Comparison of ENCODE assay signal across 31 cellular contexts in genomic region chr5:129115680-129116079, GRCh38.
"Had no signal": no experiment of that assay in that cellular context is flagged by ENCODE, and none has a peak within 500 bp of the region (broad histone marks: within the 10 kb centered on the region; RNA-seq: fewer than 3 reads in every experiment).

No MANE protein-coding gene starts in this region.

- H3K4me2 ChIP-seq: neural progenitor cell, smooth muscle cell had no signal

- H2AFZ ChIP-seq: neural progenitor cell, parathyroid adenoma had no signal

- H3K4me3 Mint-ChIP-seq: natural killer cell; nephron; neural progenitor cell; stimulated activated memory B cell treated with anti-CD40 and anti-IgM and Interleukin-4, amounts not matched to agents 10 μg/mL and 1 μg/mL and 100 μg/mL, for 72 hours; stimulated activated naive CD8-positive, alpha-beta T cell treated with anti-CD3 and anti-CD28 coated beads, Interleukin-15, amount 100 ng/mL, for 72 hours; type B pancreatic cell had no signal

- H3K27me3 ChIP-seq: neural progenitor cell, ovary, spleen, suprapubic skin, testis, tibial artery, transverse colon, upper lobe of right lung, uterus had no signal

- H3K9me3 ChIP-seq: ovary, psoas muscle, spleen, suprapubic skin, testis, tibial artery, transverse colon, upper lobe of right lung, uterus had no signal

- ATAC-seq: natural killer cell; psoas muscle; right cardiac atrium; sciatic nerve; stimulated activated memory B cell treated with anti-CD40 and anti-IgM and Interleukin-4, amounts not matched to agents 10 μg/mL and 1 μg/mL and 100 μg/mL, for 72 hours; stimulated activated naive CD8-positive, alpha-beta T cell treated with anti-CD3 and anti-CD28 coated beads, Interleukin-15, amount 100 ng/mL, for 72 hours; stimulated activated naive CD8-positive, alpha-beta T cell treated with anti-CD3 and anti-CD28 coated beads, Interleukin-15, Interleukin-2, amounts not matched to agents 100 U/mL and 50 U/mL, for 24 hours; upper lobe of right lung had no signal

- H3K36me3 ChIP-seq: neural progenitor cell, ovary, suprapubic skin, transverse colon, uterus had no signal

- H3K27ac Mint-ChIP-seq: natural killer cell; nephron; neural progenitor cell; progenitor cell of endocrine pancreas; stimulated activated memory B cell treated with anti-CD40 and anti-IgM and Interleukin-4, amounts not matched to agents 10 μg/mL and 1 μg/mL and 100 μg/mL, for 72 hours; stimulated activated naive CD8-positive, alpha-beta T cell treated with anti-CD3 and anti-CD28 coated beads, Interleukin-15, amount 100 ng/mL, for 72 hours; type B pancreatic cell had no signal

- H3K79me2 ChIP-seq: parathyroid adenoma had no signal

- DNase-seq: natural killer cell; occipital lobe; ovary; posterior cingulate gyrus; psoas muscle; right cardiac atrium; spleen; stimulated activated CD4-positive, alpha-beta T cell treated with anti-CD3 and anti-CD28 coated beads, Interleukin-12 subunit alpha, Interleukin-12 subunit beta, amount 100 ng/mL, for 4 hours; stimulated activated CD4-positive, alpha-beta T cell treated with anti-CD3 and anti-CD28 coated beads, Interleukin-1b, Interleukin-23, amount 100 ng/mL, for 48 hours; stimulated activated CD4-positive, alpha-beta T cell treated with anti-CD3 and anti-CD28 coated beads, Interleukin-4, amount 100 ng/mL, for 1 hour; stimulated activated CD4-positive, alpha-beta T cell treated with anti-CD3 and anti-CD28 coated beads, Interleukin-4, amount 100 ng/mL, for 4 hours; stimulated activated CD8-positive, alpha-beta memory T cell treated with anti-CD3 and anti-CD28 coated beads, Interleukin-4, amount 100 ng/mL, for 48 hours; stimulated activated naive CD4-positive, alpha-beta T cell; stimulated activated naive CD8-positive, alpha-beta T cell treated with anti-CD3 and anti-CD28 coated beads, Interleukin-15, amount 100 ng/mL, for 72 hours; stimulated activated naive CD8-positive, alpha-beta T cell treated with anti-CD3 and anti-CD28 coated beads, Interleukin-15, Interleukin-2, amounts not matched to agents 100 U/mL and 50 U/mL, for 24 hours; substantia nigra; testis; tibial artery; transverse colon; upper lobe of right lung; uterus had no signal

- H3K4me3 ChIP-seq: neural progenitor cell, ovary, psoas muscle, skin epidermis, smooth muscle cell, spleen, suprapubic skin, testis, tibial artery, transverse colon, upper lobe of right lung, uterus had no signal

- H3K4me1 ChIP-seq: neural progenitor cell, psoas muscle, spleen, testis, tibial artery, transverse colon, upper lobe of right lung had no signal

- H3K36me3 Mint-ChIP-seq: natural killer cell, neural progenitor cell had no signal

- H3K9me3 Mint-ChIP-seq: natural killer cell; nephron; neural progenitor cell; stimulated activated memory B cell treated with anti-CD40 and anti-IgM and Interleukin-4, amounts not matched to agents 10 μg/mL and 1 μg/mL and 100 μg/mL, for 72 hours; stimulated activated naive CD8-positive, alpha-beta T cell treated with anti-CD3 and anti-CD28 coated beads, Interleukin-15, amount 100 ng/mL, for 72 hours; type B pancreatic cell had no signal

- H3K27ac ChIP-seq: neural progenitor cell, ovary, parathyroid adenoma, psoas muscle, skin epidermis, spleen, suprapubic skin, testis, tibial artery, transverse colon, upper lobe of right lung, uterus had no signal

- H3K4me1 Mint-ChIP-seq: natural killer cell; neural progenitor cell; stimulated activated naive CD8-positive, alpha-beta T cell treated with anti-CD3 and anti-CD28 coated beads, Interleukin-15, amount 100 ng/mL, for 72 hours had no signal

- H3K27me3 Mint-ChIP-seq: progenitor cell of endocrine pancreas; stimulated activated memory B cell treated with anti-CD40 and anti-IgM and Interleukin-4, amounts not matched to agents 10 μg/mL and 1 μg/mL and 100 μg/mL, for 72 hours; stimulated activated naive CD8-positive, alpha-beta T cell treated with anti-CD3 and anti-CD28 coated beads, Interleukin-15, amount 100 ng/mL, for 72 hours; type B pancreatic cell had no signal
